Comparison of ENCODE assay signal across 24 cellular contexts in genomic region chr5:158351485-158352140, GRCh38.
A peak's percentile ranks its signal among the peaks of the same experiment; 100 is the strongest.
DNase-seq lines count a peak whose midpoint lies in the region; ATAC-seq lines count a peak whose summit lies in the region.
"Had no signal": no experiment of that assay in that cellular context is flagged by ENCODE, and none has a peak within 500 bp of the region (broad histone marks: within the 10 kb centered on the region; RNA-seq: fewer than 3 reads in every experiment).

No MANE protein-coding gene starts in this region.

- H3K27me3 Mint-ChIP-seq in activated CD4-positive, alpha-beta T cell treated with anti-CD3 and anti-CD28 coated beads, Interleukin-2, amount 10 ng/mL, durations not matched to agents 24 days and 14 days: peaks cover 2% of the 10 kb centered on the region
- no peaks in the 10 kb centered on the region for H3K27me3 Mint-ChIP-seq in activated CD4-positive, alpha-beta T cell treated with anti-CD3 and anti-CD28 coated beads, Interleukin-2, amount 10 ng/mL, durations not matched to agents 7 days and 5 days
- H3K27me3 Mint-ChIP-seq in activated T-helper 17 cell treated with anti-CD3 and anti-CD28 coated beads, Interleukin-2, amount 50 U/mL, for 72 hours: peaks cover 14% of the 10 kb centered on the region

- no peak for ATAC-seq in activated T-helper 17 cell treated with anti-CD3 and anti-CD28 coated beads, Interleukin-2, amount 50 U/mL, for 72 hours (replicated peaks)
- ATAC-seq: CD8-positive, alpha-beta T cell; HCT116; left colon; mucosa of descending colon; natural killer cell treated with Interleukin-12 subunit alpha and Interleukin-12 subunit beta and Interleukin-15 and Interleukin-18, amount 100 ng/mL, for 72 hours had no signal

- H3K4me1 Mint-ChIP-seq in activated CD4-positive, alpha-beta T cell treated with anti-CD3 and anti-CD28 coated beads, Interleukin-2, amount 10 ng/mL, durations not matched to agents 24 days and 14 days: no peaks in the 10 kb centered on the region
- H3K4me1 Mint-ChIP-seq in activated CD4-positive, alpha-beta T cell treated with anti-CD3 and anti-CD28 coated beads, Interleukin-2, amount 10 ng/mL, durations not matched to agents 7 days and 5 days: no peaks in the 10 kb centered on the region
- no peaks in the 10 kb centered on the region for H3K4me1 Mint-ChIP-seq in activated T-helper 17 cell treated with anti-CD3 and anti-CD28 coated beads, Interleukin-2, amount 50 U/mL, for 72 hours

- CTCF ChIA-PET in activated CD4-positive, alpha-beta T cell treated with anti-CD3 and anti-CD28 coated beads, Interleukin-2, amount 10 ng/mL, durations not matched to agents 7 days and 5 days (lab: Charles Lee): interaction anchor here (0.6 kb wide), 1 partner anchor 10 kb away, joined by 3 read pairs; no protein-coding TSS in a partner anchor

- no peak for DNase-seq in activated CD4-positive, alpha-beta T cell treated with anti-CD3 and anti-CD28 coated beads, Interleukin-2, amount 10 ng/mL, durations not matched to agents 24 days and 14 days
- DNase-seq in activated CD4-positive, alpha-beta T cell treated with anti-CD3 and anti-CD28 coated beads, Interleukin-2, amount 10 ng/mL, durations not matched to agents 7 days and 5 days: no peak
- DNase-seq in NCI-H187 treated with DMSO at 0.1 percent for 48 hours (lab: John Stamatoyannopoulos, UW): peak; percentile 64
- DNase-seq in NCI-H748 treated with DMSO at 0.1 percent for 48 hours (lab: John Stamatoyannopoulos, UW): peak; percentile 17
- DNase-seq in activated effector memory CD4-positive, alpha-beta T cell treated with Interleukin-2 at 50 U/mL for 16 hours: no peak
- DNase-seq in SHP77 treated with DMSO at 0.1 percent for 48 hours (lab: John Stamatoyannopoulos, UW): no peak
- DNase-seq: activated CD4-positive, alpha-beta T cell treated with anti-CD3 and anti-CD28 coated beads for 4 hours; activated naive CD4-positive, alpha-beta T cell treated with Interleukin-2 at 50 U/mL for 16 hours; BE2C; CD8-positive, alpha-beta T cell; erythroblast; GF-D8; Kasumi-1; left colon; mammary epithelial cell; mucosa of descending colon; NCI-H2081 treated with DMSO at 0.1 percent for 48 hours; NCI-H526; stimulated activated CD4-positive, alpha-beta T cell treated with anti-CD3 and anti-CD28 coated beads, Interleukin-4, amount 100 ng/mL, for 24 hours; T-helper 9 cell; tibial artery had no signal

- H3K4me3 Mint-ChIP-seq in activated CD4-positive, alpha-beta T cell treated with anti-CD3 and anti-CD28 coated beads, Interleukin-2, amount 10 ng/mL, durations not matched to agents 24 days and 14 days: no peak overlapping the region
- H3K4me3 Mint-ChIP-seq in activated CD4-positive, alpha-beta T cell treated with anti-CD3 and anti-CD28 coated beads, Interleukin-2, amount 10 ng/mL, durations not matched to agents 7 days and 5 days: no peak overlapping the region
- no peak overlapping the region for H3K4me3 Mint-ChIP-seq in activated T-helper 17 cell treated with anti-CD3 and anti-CD28 coated beads, Interleukin-2, amount 50 U/mL, for 72 hours
- H3K4me3 Mint-ChIP-seq: CD8-positive, alpha-beta T cell; natural killer cell treated with Interleukin-12 subunit alpha and Interleukin-12 subunit beta and Interleukin-15 and Interleukin-18, amount 100 ng/mL, for 72 hours had no signal

- POLR2A ChIA-PET in activated CD4-positive, alpha-beta T cell treated with anti-CD3 and anti-CD28 coated beads, Interleukin-2, amount 10 ng/mL, durations not matched to agents 7 days and 5 days (lab: Charles Lee): no interaction called here

- H3K9me3 Mint-ChIP-seq in activated CD4-positive, alpha-beta T cell treated with anti-CD3 and anti-CD28 coated beads, Interleukin-2, amount 10 ng/mL, durations not matched to agents 24 days and 14 days: peaks cover 7% of the 10 kb centered on the region
- H3K9me3 Mint-ChIP-seq in activated CD4-positive, alpha-beta T cell treated with anti-CD3 and anti-CD28 coated beads, Interleukin-2, amount 10 ng/mL, durations not matched to agents 7 days and 5 days: peaks cover 4% of the 10 kb centered on the region
- H3K9me3 Mint-ChIP-seq in activated T-helper 17 cell treated with anti-CD3 and anti-CD28 coated beads, Interleukin-2, amount 50 U/mL, for 72 hours: no peaks in the 10 kb centered on the region

- peak overlapping the region; percentile 31 for H3K27ac Mint-ChIP-seq in activated CD4-positive, alpha-beta T cell treated with anti-CD3 and anti-CD28 coated beads, Interleukin-2, amount 10 ng/mL, durations not matched to agents 24 days and 14 days
- no peak overlapping the region for H3K27ac Mint-ChIP-seq in activated CD4-positive, alpha-beta T cell treated with anti-CD3 and anti-CD28 coated beads, Interleukin-2, amount 10 ng/mL, durations not matched to agents 7 days and 5 days
- no peak overlapping the region for H3K27ac Mint-ChIP-seq in activated T-helper 17 cell treated with anti-CD3 and anti-CD28 coated beads, Interleukin-2, amount 50 U/mL, for 72 hours
- H3K27ac Mint-ChIP-seq: CD8-positive, alpha-beta T cell; natural killer cell treated with Interleukin-12 subunit alpha and Interleukin-12 subunit beta and Interleukin-15 and Interleukin-18, amount 100 ng/mL, for 72 hours had no signal

- no peaks in the 10 kb centered on the region for H3K36me3 Mint-ChIP-seq in activated CD4-positive, alpha-beta T cell treated with anti-CD3 and anti-CD28 coated beads, Interleukin-2, amount 10 ng/mL, durations not matched to agents 24 days and 14 days (ENCODE audit: low read depth)
- H3K36me3 Mint-ChIP-seq in activated CD4-positive, alpha-beta T cell treated with anti-CD3 and anti-CD28 coated beads, Interleukin-2, amount 10 ng/mL, durations not matched to agents 7 days and 5 days (ENCODE audit: low read depth): no peaks in the 10 kb centered on the region
- no peaks in the 10 kb centered on the region for H3K36me3 Mint-ChIP-seq in activated T-helper 17 cell treated with anti-CD3 and anti-CD28 coated beads, Interleukin-2, amount 50 U/mL, for 72 hours (ENCODE audit: low read depth)
- H3K36me3 Mint-ChIP-seq: CD8-positive, alpha-beta T cell had no signal

- intact Hi-C loops in activated CD4-positive, alpha-beta T cell treated with anti-CD3 and anti-CD28 coated beads, Interleukin-2, amount 10 ng/mL, durations not matched to agents 24 days and 14 days (cut with micrococcal nuclease): no loop called here

Comparison
In these comparisons a context has a peak if more than half of its experiments do, and no peak if none do; other contexts are left out.
1. DNase-seq: peak in NCI-H187 treated with DMSO at 0.1 percent for 48 hours (single experiment) and NCI-H748 treated with DMSO at 0.1 percent for 48 hours (single experiment); none in activated CD4-positive, alpha-beta T cell treated with anti-CD3 and anti-CD28 coated beads, Interleukin-2, amount 10 ng/mL, durations not matched to agents 24 days and 14 days (single experiment), activated CD4-positive, alpha-beta T cell treated with anti-CD3 and anti-CD28 coated beads, Interleukin-2, amount 10 ng/mL, durations not matched to agents 7 days and 5 days (single experiment), activated effector memory CD4-positive, alpha-beta T cell treated with Interleukin-2 at 50 U/mL for 16 hours (single experiment) and SHP77 treated with DMSO at 0.1 percent for 48 hours (single experiment).